Comparison of ENCODE assay signal across 18 cellular contexts in genomic region chr3:112199622-112200316, GRCh38.
DNase-seq lines count a peak whose midpoint lies in the region; FAIRE-seq and TF ChIP-seq lines count a peak whose summit lies in the region.
"Had no signal": no experiment of that assay in that cellular context is flagged by ENCODE, and none has a peak within 500 bp of the region (broad histone marks: within the 10 kb centered on the region; RNA-seq: fewer than 3 reads in every experiment).

No MANE protein-coding gene starts in this region.

- FAIRE-seq in RCC 7860 (lab: Jason Lieb, UNC) = peak; percentile 80
- FAIRE-seq: D721Med, H54, TTC549 had no signal

- no peaks in the 10 kb centered on the region for H3K27me3 ChIP-seq in tibial nerve
- H3K27me3 ChIP-seq: body of pancreas had no signal

- TF ChIP-seq CTCF in epithelial cell of esophagus (IDR thresholded peaks at IDR 0.05; ENCODE audit: insufficient read depth, low read depth, low read length, missing control alignments) (peak; percentile 24), tibial nerve (IDR thresholded peaks at IDR 0.05) (no peak)

- H3K4me3 ChIP-seq in epithelial cell of esophagus (ENCODE audit: low read length) = no peak overlapping the region
- no peak overlapping the region for H3K4me3 ChIP-seq in tibial nerve
- H3K4me3 ChIP-seq: body of pancreas, left ventricle myocardium inferior had no signal

- peaks cover 0 to 3% (median 0%) of the 10 kb centered on the region in 4 donors for H3K9me3 ChIP-seq in tibial nerve
- H3K9me3 ChIP-seq: body of pancreas had no signal

- in situ Hi-C loops in KBM-7 (cut with MboI; ENCODE audit: low pct_unique_long_range_greater_than_20kb, low sequenced_read_pairs) = no loop called here

- peak; percentile 33 for DNase-seq in HCEC 1CT
- DNase-seq in RCC 7860 (ENCODE audit: low spot score) = peak; percentile 90
- DNase-seq in epithelial cell of esophagus (ENCODE audit: low read depth) = peak; percentile 75
- peak; percentile 72 for DNase-seq in renal cortical epithelial cell (ENCODE audit: low read depth)
- no peak for DNase-seq in KBM-7
- no peak for DNase-seq in stimulated activated CD4-positive, alpha-beta T cell treated with anti-CD3 and anti-CD28 coated beads, Interleukin-15, amount 100 ng/mL, for 24 hours
- DNase-seq in tibial nerve (ENCODE audit: low spot score in 2 of 2) = no peak
- DNase-seq: activated CD4-positive, alpha-beta T cell treated with anti-CD3 and anti-CD28 coated beads, Interleukin-2, amount 10 ng/mL, durations not matched to agents 24 days and 14 days; activated naive CD4-positive, alpha-beta T cell treated with anti-CD3 and anti-CD28 coated beads, Interleukin-2, amount 50 U/mL, for 16 hours; body of pancreas; Karpas-422; left ventricle myocardium inferior; NCI-H1436 treated with DMSO at 0.1 percent for 48 hours; NCI-H2171 treated with DMSO at 0.1 percent for 48 hours; NCI-H774 had no signal

- TF ChIP-seq EP300 in tibial nerve (IDR thresholded peaks at IDR 0.05) = no peak

- WGBS in tibial nerve, 2 donors = 84 to 88% methylated on average over 5 of the region's 5 CpGs

- no peak overlapping the region for H3K27ac ChIP-seq in tibial nerve
- H3K27ac ChIP-seq: body of pancreas, left ventricle myocardium inferior had no signal

- no peaks in the 10 kb centered on the region for H3K36me3 ChIP-seq in tibial nerve

- no peak for TF ChIP-seq POLR2A in tibial nerve (IDR thresholded peaks at IDR 0.05)

- H3K4me1 ChIP-seq in tibial nerve = no peaks in the 10 kb centered on the region
- H3K4me1 ChIP-seq: body of pancreas, left ventricle myocardium inferior had no signal

Comparison
In these comparisons a context has a peak if more than half of its experiments do, and no peak if none do; other contexts are left out.
1. DNase-seq: peak in HCEC 1CT (single experiment), RCC 7860 (single experiment), epithelial cell of esophagus (single experiment) and renal cortical epithelial cell (single experiment); none in KBM-7 (single experiment), stimulated activated CD4-positive, alpha-beta T cell treated with anti-CD3 and anti-CD28 coated beads, Interleukin-15, amount 100 ng/mL, for 24 hours (single experiment) and tibial nerve (0 of 2).